Comparison of ENCODE assay signal across 10 cellular contexts in genomic region chr1:12549106-12549459, GRCh38.
DNase-seq lines count a peak whose midpoint lies in the region; ATAC-seq, FAIRE-seq and TF ChIP-seq lines count a peak whose summit lies in the region.
"Had no signal": no experiment of that assay in that cellular context is flagged by ENCODE, and none has a peak within 500 bp of the region (broad histone marks: within the 10 kb centered on the region; RNA-seq: fewer than 3 reads in every experiment).

No MANE protein-coding gene starts in this region.

- in situ Hi-C loops in astrocyte of the spinal cord (cut with HindIII; ENCODE audit: low sequenced_read_pairs) = no loop called here

- no peak overlapping the region for H3K9ac ChIP-seq in kidney (ENCODE audit: low read length in 2 of 2)
- peak overlapping the region; percentile 45 to 61 (median 57) for H3K9ac ChIP-seq in skeletal muscle tissue (ENCODE audit: low read depth in 1 of 3, low read length in 3 of 3)

- intact Hi-C loops in kidney (cut with DNase I) = no loop called here

- H3K27ac ChIP-seq in kidney (ENCODE audit: low read depth in 2 of 2, low read length in 2 of 2) (peak overlapping the region; percentile 67 to 82), skeletal muscle tissue (ENCODE audit: low read depth, low read length) (peak overlapping the region; percentile 91)

- H3K9me3 ChIP-seq in kidney (ENCODE audit: control insufficient read depth in 1 of 2, low read length in 2 of 2) (no peaks in the 10 kb centered on the region), skeletal muscle tissue (ENCODE audit: control insufficient read depth in 3 of 3, low read length in 3 of 3) (no peaks in the 10 kb centered on the region)

- H3K36me3 ChIP-seq in kidney (ENCODE audit: control insufficient read depth in 1 of 2, insufficient read depth in 2 of 2, low read length in 2 of 2) (no peaks in the 10 kb centered on the region), skeletal muscle tissue (ENCODE audit: control insufficient read depth in 3 of 3, insufficient read depth in 3 of 3, low read length in 3 of 3) (no peaks in the 10 kb centered on the region)

- H3K4me1 ChIP-seq in kidney (ENCODE audit: control insufficient read depth in 1 of 2, insufficient read depth in 1 of 2, low read depth in 1 of 2, low read length in 2 of 2) (peaks cover 6 to 14% of the 10 kb centered on the region in 2 donors), skeletal muscle tissue (ENCODE audit: control insufficient read depth in 3 of 3, insufficient read depth in 3 of 3, low read length in 3 of 3) (peaks cover 57 to 59% (median 57%) of the 10 kb centered on the region in 3 donors)

- no peak for TF ChIP-seq CTCF in astrocyte of the spinal cord (IDR thresholded peaks at IDR 0.05; ENCODE audit: low read depth, low read length)
- TF ChIP-seq CTCF in kidney (IDR thresholded peaks at IDR 0.05; ENCODE audit: borderline replicate concordance, extremely low read depth, insufficient read depth) = no peak

- no peak for FAIRE-seq in kidney (lab: Jason Lieb, UNC)

- no peak for TF ChIP-seq POLR2A in GM18505 (IDR thresholded peaks at IDR 0.05; ENCODE audit: borderline replicate concordance, extremely low read depth, insufficient read depth, insufficient read length)

- ATAC-seq in GM21528 (IDR thresholded peaks at IDR 0.05; ENCODE audit: low FRiP score, unreplicated experiment) (no peak), GM18505 (IDR thresholded peaks at IDR 0.05; ENCODE audit: unreplicated experiment) (no peak)

- DNase-seq in EL (peak; percentile 26), astrocyte of the spinal cord (ENCODE audit: low read depth, low spot score) (peak; percentile 57), kidney (peak; percentile 91), NCI-H446 (lab: John Stamatoyannopoulos, UW) (no peak)
- DNase-seq in stimulated activated CD4-positive, alpha-beta T cell treated with anti-CD3 and anti-CD28 coated beads, Interleukin-15, amount 100 ng/mL, for 24 hours = no peak
- DNase-seq: activated gamma-delta T cell treated with Interleukin-2 at 50 U/mL for 16 hours, MV-4-11 had no signal

- H3K27me3 ChIP-seq in skeletal muscle tissue (ENCODE audit: control insufficient read depth in 3 of 3, insufficient read depth in 3 of 3, low read length in 3 of 3) = no peaks in the 10 kb centered on the region

- H3K4me3 ChIP-seq in astrocyte of the spinal cord (ENCODE audit: low read depth, low read length) (no peak overlapping the region), kidney (ENCODE audit: low read length in 2 of 2) (no peak overlapping the region), skeletal muscle tissue (ENCODE audit: low read length in 3 of 3) (peak overlapping the region in 2 of 3 donors; percentile 48 to 61)

Comparison
In these comparisons a context has a peak if more than half of its experiments do, and no peak if none do; other contexts are left out.
1. DNase-seq: peak in EL (single experiment), astrocyte of the spinal cord (single experiment) and kidney (single experiment); none in stimulated activated CD4-positive, alpha-beta T cell treated with anti-CD3 and anti-CD28 coated beads, Interleukin-15, amount 100 ng/mL, for 24 hours (single experiment) and NCI-H446 (0 of 2).
2. H3K4me3 ChIP-seq: peak in skeletal muscle tissue (2 of 3); none in astrocyte of the spinal cord (single experiment) and kidney (0 of 2).
3. H3K9ac ChIP-seq: peak in skeletal muscle tissue (3 of 3); none in kidney (0 of 2).